Comparison of ENCODE assay signal across 6 cellular contexts in genomic region chr6:169661357-169661756, GRCh38.
"Had no signal": no experiment of that assay in that cellular context is flagged by ENCODE, and none has a peak within 500 bp of the region (broad histone marks: within the 10 kb centered on the region; RNA-seq: fewer than 3 reads in every experiment).

No MANE protein-coding gene starts in this region.

- DNase-seq: GM23248, GOT3, H9, HCEC 1CT, IMR-90 had no signal

- ATAC-seq: K562 had no signal

- H3K4me3 ChIP-seq: GM23248, K562 had no signal

- H3K27ac ChIP-seq: GM23248 had no signal
